Comparison of ENCODE assay signal across 9 cellular contexts in genomic region chr19:2793577-2793976, GRCh38. TPM values are rescaled to one million over a fixed set of nuclear protein-coding genes. Genes with fewer than 3 reads are reported as not detected.
DNase-seq lines count a peak whose midpoint lies in the region; ATAC-seq, FAIRE-seq and TF ChIP-seq lines count a peak whose summit lies in the region.
"Had no signal": no experiment of that assay in that cellular context is flagged by ENCODE, and none has a peak within 500 bp of the region (broad histone marks: within the 10 kb centered on the region; RNA-seq: fewer than 3 reads in every experiment).

No MANE protein-coding gene starts in this region.

- POLR2A ChIA-PET in K562 (lab: Yijun Ruan, JAX) = no interaction called here

- H3K9me2 ChIP-seq in Karpas-422 (replicated peaks; ENCODE audit: insufficient read depth, low read length) = no peaks in the 10 kb centered on the region

- TF ChIP-seq RAD21 in K562 (CRISPR knock-in tag; conservative IDR thresholded peaks at IDR 0.05 in 1 of 2, IDR thresholded peaks at IDR 0.05 in 1 of 2) = no peak

- H3K79me2 ChIP-seq in Karpas-422 (ENCODE audit: low read length) (peaks cover 47% of the 10 kb centered on the region), K562 (ENCODE audit: control insufficient read depth, insufficient read depth, low read length) (peaks cover 17% of the 10 kb centered on the region)

- no peak overlapping the region for H3K4me2 ChIP-seq in Karpas-422 (ENCODE audit: low read depth, low read length, poor library complexity, severe bottlenecking)
- no peak overlapping the region for H3K4me2 ChIP-seq in K562 (ENCODE audit: insufficient read depth, low read length)
- H3K4me2 ChIP-seq: BLaER1 treated with 17β-estradiol and CSF1 and Interleukin-3, amounts not matched to agents 10 nM and 100 nM had no signal

- in situ Hi-C loops in K562 (cut with MboI) = no loop called here

- H3K36me3 ChIP-seq in Karpas-422 (ENCODE audit: insufficient read depth, low read length) (peaks cover 48% of the 10 kb centered on the region), K562 (ENCODE audit: control insufficient read depth, insufficient read depth, low read length) (peaks cover 89% of the 10 kb centered on the region; the same call in 2 of the 3 replicates)

- H3K4me3 ChIP-seq in Karpas-422 (ENCODE audit: low read length) = no peak overlapping the region
- no peak overlapping the region for H3K4me3 ChIP-seq in K562
- H3K4me3 ChIP-seq: BLaER1 treated with 17β-estradiol and CSF1 and Interleukin-3, amounts not matched to agents 10 nM and 100 nM; GM23248; HAP-1 had no signal

- no peak overlapping the region for H2AFZ ChIP-seq in Karpas-422 (ENCODE audit: low read length)
- no peak overlapping the region for H2AFZ ChIP-seq in K562 (ENCODE audit: low read depth, low read length)
- H2AFZ ChIP-seq: GM23248 had no signal

- ATAC-seq in K562 (no peak), GM21447 (IDR thresholded peaks at IDR 0.05; ENCODE audit: unreplicated experiment) (no peak)
- ATAC-seq: CD8-positive, alpha-beta T cell had no signal

- H3K4me1 ChIP-seq in Karpas-422 (ENCODE audit: low read length) (peaks cover 46% of the 10 kb centered on the region), K562 (replicated peaks in 1 of 2; ENCODE audit: control insufficient read depth in 2 of 2, insufficient read depth in 2 of 2, low read length in 2 of 2) (peaks cover 0 to 32% of the 10 kb centered on the region in 2 experiments; a peak in 2 of 5 replicates)
- H3K4me1 ChIP-seq: HAP-1 had no signal

- intact Hi-C loops in K562 (cut with micrococcal nuclease) = no loop called here

- H4K20me1 ChIP-seq in Karpas-422 (ENCODE audit: insufficient read depth, low read depth, low read length) = peaks cover 11% of the 10 kb centered on the region; the same call in 1 of the 2 replicates
- 0 out of 2 replicates have a peak, but pooled peaks cover 5% of the 10 kb centered on the region for H4K20me1 ChIP-seq in K562 (replicated peaks; ENCODE audit: control insufficient read depth, insufficient read depth, low read length)

- TF ChIP-seq POLR2A in K562 (conservative IDR thresholded peaks at IDR 0.05) = no peak

- no peak for TF ChIP-seq EP300 in K562 (IDR thresholded peaks at IDR 0.05; ENCODE audit: low read length)

- H3K9me1 ChIP-seq in K562 (ENCODE audit: control insufficient read depth, insufficient read depth, low read length) = peaks cover 3% of the 10 kb centered on the region

- H3K27me3 ChIP-seq in Karpas-422 (ENCODE audit: low read length) = no peaks in the 10 kb centered on the region
- no peaks in the 10 kb centered on the region for H3K27me3 ChIP-seq in K562 (ENCODE audit: control insufficient read depth in 2 of 2, insufficient read depth in 2 of 2, low read length in 2 of 2)
- H3K27me3 ChIP-seq: BLaER1 treated with 17β-estradiol and CSF1 and Interleukin-3, amounts not matched to agents 10 nM and 100 nM had no signal

- TF ChIP-seq CTCF in K562 (IDR thresholded peaks at IDR 0.05 in 2 of 3, conservative IDR thresholded peaks at IDR 0.05 in 1 of 3; ENCODE audit: insufficient read depth in 2 of 3, low read depth in 1 of 3, low read length in 3 of 3) = no peak

- no TSS peak for BruUV-seq in K562 (replicated peaks; lab: Mats Ljungman, UMichigan)

- H3K27ac ChIP-seq in Karpas-422 (ENCODE audit: low read length) (peak overlapping the region; percentile 68), K562 (ENCODE audit: extremely low read depth, low read depth, low read length) (no peak overlapping the region)
- H3K27ac ChIP-seq: BLaER1 treated with 17β-estradiol and CSF1 and Interleukin-3, amounts not matched to agents 10 nM and 100 nM; GM23248 had no signal

- FAIRE-seq in K562 (lab: Jason Lieb, UNC) = no peak

- CTCF ChIA-PET in K562 (lab: Yijun Ruan, JAX; ENCODE audit: low intra/inter-chr PET ratio) = no interaction called here

- H3K9me3 ChIP-seq in Karpas-422 (ENCODE audit: low read length) = no peaks in the 10 kb centered on the region
- H3K9me3 ChIP-seq in K562 (replicated peaks; ENCODE audit: control insufficient read depth, insufficient read depth, low read depth, low read length) = no peaks in the 10 kb centered on the region
- H3K9me3 ChIP-seq: BLaER1 treated with 17β-estradiol and CSF1 and Interleukin-3, amounts not matched to agents 10 nM and 100 nM; HAP-1 had no signal

- H3K9ac ChIP-seq in Karpas-422 (ENCODE audit: low read length) = no peak overlapping the region
- no peak overlapping the region for H3K9ac ChIP-seq in K562 (ENCODE audit: insufficient read depth in 1 of 2, low read depth in 2 of 2, low read length in 2 of 2)
- H3K9ac ChIP-seq: BLaER1 treated with 17β-estradiol and CSF1 and Interleukin-3, amounts not matched to agents 10 nM and 100 nM; GM23248 had no signal

- 96% methylated on average over 12 of the region's 12 CpGs for WGBS in K562 (ENCODE audit: insufficient coverage, low coverage, missing lambda C conversion rate)

- DNase-seq in Karpas-422 = no peak
- DNase-seq in K562 (ENCODE audit: extremely low read depth in 1 of 4, low spot score in 3 of 4) = no peak
- DNase-seq: Calu3; CD8-positive, alpha-beta T cell; GF-D8; GM23248 had no signal

RNA-seq across cellular contexts. Expression of gene THOP1, which starts 8.3 kb away (rescaled TPM):
- total RNA-seq in Karpas-422 (2014; rRNA removed; shearing (Covaris generic); ENCODE audit: low replicate concordance) = 57.0 and 148 TPM in 2 replicates
- total RNA-seq in K562 (2011; cell fraction: chromatin; rRNA removed; ENCODE audit: low replicate concordance) = 161 and 433 TPM in 2 replicates
- total RNA-seq in K562 (2011; cell fraction: nucleolus; rRNA removed) = 163 and 178 TPM in 2 replicates
- total RNA-seq in K562 (2011; cell fraction: nucleoplasm; rRNA removed) = 128 and 148 TPM in 2 replicates
- 255 and 325 TPM in 2 replicates for total RNA-seq in K562 (2014; rRNA removed)
- 43.6 and 58.2 TPM in 2 replicates for total RNA-seq in K562 (2014; rRNA removed; fragmentation: Illumina TruSeq; extraction: Trizol)
- total RNA-seq in K562 (2015; rRNA removed; fragmentation: Illumina TruSeq; extraction: Trizol) = 97.6 and 106 TPM in 2 replicates
- 193 and 203 TPM in 2 replicates for total RNA-seq in K562 (2021)
- polyA plus RNA-seq in K562 (2011; rRNA removed) = 96.1 and 122 TPM in 2 replicates
- 93.4 and 185 TPM in 2 replicates for polyA plus RNA-seq in K562 (2011; cell fraction: cytosol; rRNA removed)
- polyA plus RNA-seq in K562 (2011; cell fraction: nucleus; rRNA removed) = 299 and 377 TPM in 2 replicates
- polyA plus RNA-seq in K562 (2012) = 128 and 152 TPM in 2 replicates
- polyA plus RNA-seq in K562 (2014; fragmentation: Illumina TruSeq; extraction: Trizol) = 77.3 and 106 TPM in 2 replicates
- 1 to 10 TPM; 1.3 to 2.0 TPM for polyA plus RNA-seq in K562 (2014; fragmentation: Nextera tagmentation; extraction: Ambion mirVana)
- polyA plus RNA-seq in K562 (2014; rRNA removed) = 174 and 181 TPM in 2 replicates
- 65.6 and 91.6 TPM in 2 replicates for polyA minus RNA-seq in K562 (2011; rRNA and poly(A)+ RNA removed)
- polyA minus RNA-seq in K562 (2011; cell fraction: cytosol; rRNA and poly(A)+ RNA removed) = 90.0 and 90.6 TPM in 2 replicates
- polyA minus RNA-seq in K562 (2011; cell fraction: nucleus; rRNA and poly(A)+ RNA removed) = 35.1 and 68.2 TPM in 2 replicates

RNA-seq across cellular contexts. Expression of gene SGTA, which starts 10.5 kb away (rescaled TPM):
- 31.2 and 55.8 TPM in 2 replicates for total RNA-seq in Karpas-422 (2014; rRNA removed; shearing (Covaris generic); ENCODE audit: low replicate concordance)
- 53.5 and 114 TPM in 2 replicates for total RNA-seq in K562 (2011; cell fraction: chromatin; rRNA removed; ENCODE audit: low replicate concordance)
- 73.2 and 78.7 TPM in 2 replicates for total RNA-seq in K562 (2011; cell fraction: nucleolus; rRNA removed)
- total RNA-seq in K562 (2011; cell fraction: nucleoplasm; rRNA removed) = 57.0 and 59.8 TPM in 2 replicates
- total RNA-seq in K562 (2014; rRNA removed) (73.2 and 106 TPM in 2 replicates), K562 (2014; rRNA removed; fragmentation: Illumina TruSeq; extraction: Trizol) (16.2 and 18.1 TPM in 2 replicates), K562 (2015; rRNA removed; fragmentation: Illumina TruSeq; extraction: Trizol) (49.9 and 50.8 TPM in 2 replicates), K562 (2021) (106 and 110 TPM in 2 replicates)
- polyA plus RNA-seq in K562 (2011; rRNA removed) (44.5 and 67.3 TPM in 2 replicates), K562 (2014; fragmentation: Illumina TruSeq; extraction: Trizol) (72.3 and 101 TPM in 2 replicates), K562 (2014; fragmentation: Nextera tagmentation; extraction: Ambion mirVana) (1 to 10 TPM; 1.4 to 4.8 TPM), K562 (2014; rRNA removed) (87.3 and 89.9 TPM in 2 replicates)
- polyA plus RNA-seq in K562 (2011; cell fraction: cytosol; rRNA removed) = 73.0 and 146 TPM in 2 replicates
- 65.8 and 104 TPM in 2 replicates for polyA plus RNA-seq in K562 (2011; cell fraction: nucleus; rRNA removed)
- polyA plus RNA-seq in K562 (2012) = 77.3 and 87.1 TPM in 2 replicates
- 10.3 and 19.1 TPM in 2 replicates for polyA minus RNA-seq in K562 (2011; rRNA and poly(A)+ RNA removed)
- polyA minus RNA-seq in K562 (2011; cell fraction: cytosol; rRNA and poly(A)+ RNA removed) = 38.4 and 40.7 TPM in 2 replicates
- polyA minus RNA-seq in K562 (2011; cell fraction: nucleus; rRNA and poly(A)+ RNA removed) = 17.5 and 20.0 TPM in 2 replicates

RNA-seq across cellular contexts. Expression of gene ZNF554, which starts 26.1 kb away (rescaled TPM):
- 2.6 and 4.0 TPM in 2 replicates for total RNA-seq in Karpas-422 (2014; rRNA removed; shearing (Covaris generic); ENCODE audit: low replicate concordance)
- total RNA-seq in K562 (2011; cell fraction: chromatin; rRNA removed; ENCODE audit: low replicate concordance) = 3.7 and 5.4 TPM in 2 replicates
- 2.8 and 2.9 TPM in 2 replicates for total RNA-seq in K562 (2011; cell fraction: nucleolus; rRNA removed)
- total RNA-seq in K562 (2011; cell fraction: nucleoplasm; rRNA removed) = 3.2 and 4.7 TPM in 2 replicates
- total RNA-seq in K562 (2014; rRNA removed) (1.2 and 1.5 TPM in 2 replicates), K562 (2014; rRNA removed; fragmentation: Illumina TruSeq; extraction: Trizol) (1.0 and 1.4 TPM in 2 replicates), K562 (2015; rRNA removed; fragmentation: Illumina TruSeq; extraction: Trizol) (1.1 and 1.3 TPM in 2 replicates), K562 (2021) (1.3 and 1.8 TPM in 2 replicates)
- polyA plus RNA-seq in K562 (2011; rRNA removed) (1.3 and 1.5 TPM in 2 replicates), K562 (2014; fragmentation: Illumina TruSeq; extraction: Trizol) (0.89 and 1.0 TPM in 2 replicates), K562 (2014; fragmentation: Nextera tagmentation; extraction: Ambion mirVana) (under 1 TPM; 0.07 to 0.31 TPM), K562 (2014; rRNA removed) (1.1 and 1.4 TPM in 2 replicates)
- 0.78 and 1.0 TPM in 2 replicates for polyA plus RNA-seq in K562 (2011; cell fraction: cytosol; rRNA removed)
- polyA plus RNA-seq in K562 (2011; cell fraction: nucleus; rRNA removed) = 1.5 and 2.0 TPM in 2 replicates
- polyA plus RNA-seq in K562 (2012) = 0.64 and 1.4 TPM in 2 replicates
- 2.5 and 3.2 TPM in 2 replicates for polyA minus RNA-seq in K562 (2011; rRNA and poly(A)+ RNA removed)
- polyA minus RNA-seq in K562 (2011; cell fraction: cytosol; rRNA and poly(A)+ RNA removed) = 0.64 and 1.5 TPM in 2 replicates
- polyA minus RNA-seq in K562 (2011; cell fraction: nucleus; rRNA and poly(A)+ RNA removed) = 0.81 and 1.3 TPM in 2 replicates

RNA-seq across cellular contexts. Expression of gene ZNF555, which starts 47.7 kb away (rescaled TPM):
- total RNA-seq in Karpas-422 (2014; rRNA removed; shearing (Covaris generic); ENCODE audit: low replicate concordance) = 1.4 TPM in 2 replicates
- total RNA-seq in K562 (2011; cell fraction: chromatin; rRNA removed; ENCODE audit: low replicate concordance) = 9.7 and 21.8 TPM in 2 replicates
- 3.2 and 3.6 TPM in 2 replicates for total RNA-seq in K562 (2011; cell fraction: nucleolus; rRNA removed)
- 4.7 and 5.1 TPM in 2 replicates for total RNA-seq in K562 (2011; cell fraction: nucleoplasm; rRNA removed)
- 2.0 TPM in 2 replicates for total RNA-seq in K562 (2014; rRNA removed)
- total RNA-seq in K562 (2014; rRNA removed; fragmentation: Illumina TruSeq; extraction: Trizol) = 6.0 and 6.8 TPM in 2 replicates
- total RNA-seq in K562 (2015; rRNA removed; fragmentation: Illumina TruSeq; extraction: Trizol) = 3.2 and 3.6 TPM in 2 replicates
- 4.0 and 5.4 TPM in 2 replicates for total RNA-seq in K562 (2021)
- polyA plus RNA-seq in K562 (2011; rRNA removed) = 6.7 and 7.5 TPM in 2 replicates
- polyA plus RNA-seq in K562 (2011; cell fraction: cytosol; rRNA removed) = 1.5 and 3.4 TPM in 2 replicates
- polyA plus RNA-seq in K562 (2011; cell fraction: nucleus; rRNA removed) = 3.6 and 6.2 TPM in 2 replicates
- polyA plus RNA-seq in K562 (2012) = 2.5 and 3.1 TPM in 2 replicates
- 4.6 and 5.4 TPM in 2 replicates for polyA plus RNA-seq in K562 (2014; fragmentation: Illumina TruSeq; extraction: Trizol)
- 1 to 10 TPM; 4.4 to 6.1 TPM for polyA plus RNA-seq in K562 (2014; fragmentation: Nextera tagmentation; extraction: Ambion mirVana)
- polyA plus RNA-seq in K562 (2014; rRNA removed) = 3.0 and 3.4 TPM in 2 replicates
- polyA minus RNA-seq in K562 (2011; rRNA and poly(A)+ RNA removed) = 15.0 and 23.3 TPM in 2 replicates
- 3.5 and 4.8 TPM in 2 replicates for polyA minus RNA-seq in K562 (2011; cell fraction: cytosol; rRNA and poly(A)+ RNA removed)
- polyA minus RNA-seq in K562 (2011; cell fraction: nucleus; rRNA and poly(A)+ RNA removed) = 1.6 and 6.4 TPM in 2 replicates

RNA-seq across cellular contexts. Expression of gene SLC39A3, which starts 53.8 kb away (rescaled TPM):
- total RNA-seq in Karpas-422 (2014; rRNA removed; shearing (Covaris generic); ENCODE audit: low replicate concordance) = 28.6 and 55.3 TPM in 2 replicates
- 117 and 251 TPM in 2 replicates for total RNA-seq in K562 (2011; cell fraction: chromatin; rRNA removed; ENCODE audit: low replicate concordance)
- 298 and 302 TPM in 2 replicates for total RNA-seq in K562 (2011; cell fraction: nucleolus; rRNA removed)
- 179 and 217 TPM in 2 replicates for total RNA-seq in K562 (2011; cell fraction: nucleoplasm; rRNA removed)
- 161 and 172 TPM in 2 replicates for total RNA-seq in K562 (2014; rRNA removed)
- 58.6 and 93.5 TPM in 2 replicates for total RNA-seq in K562 (2014; rRNA removed; fragmentation: Illumina TruSeq; extraction: Trizol)
- total RNA-seq in K562 (2015; rRNA removed; fragmentation: Illumina TruSeq; extraction: Trizol) = 87.1 and 91.3 TPM in 2 replicates
- 149 and 152 TPM in 2 replicates for total RNA-seq in K562 (2021)
- polyA plus RNA-seq in K562 (2011; rRNA removed) = 127 and 145 TPM in 2 replicates
- polyA plus RNA-seq in K562 (2011; cell fraction: cytosol; rRNA removed) = 193 and 267 TPM in 2 replicates
- polyA plus RNA-seq in K562 (2011; cell fraction: nucleus; rRNA removed) = 120 and 140 TPM in 2 replicates
- polyA plus RNA-seq in K562 (2012) = 107 and 221 TPM in 2 replicates
- polyA plus RNA-seq in K562 (2014; fragmentation: Illumina TruSeq; extraction: Trizol) = 215 and 268 TPM in 2 replicates
- 1 to 10 TPM; 2.3 to 3.6 TPM for polyA plus RNA-seq in K562 (2014; fragmentation: Nextera tagmentation; extraction: Ambion mirVana)
- 165 and 173 TPM in 2 replicates for polyA plus RNA-seq in K562 (2014; rRNA removed)
- 62.5 and 83.9 TPM in 2 replicates for polyA minus RNA-seq in K562 (2011; rRNA and poly(A)+ RNA removed)
- 76.8 and 77.8 TPM in 2 replicates for polyA minus RNA-seq in K562 (2011; cell fraction: cytosol; rRNA and poly(A)+ RNA removed)
- polyA minus RNA-seq in K562 (2011; cell fraction: nucleus; rRNA and poly(A)+ RNA removed) = 36.1 and 44.7 TPM in 2 replicates
